In genomic region chrX:47574609-47575325, GRCh38 we compare ENCODE assay signal across 1 cellular context.
TF ChIP-seq lines count a peak whose summit lies in the region.

No MANE protein-coding gene starts in this region.

TF ChIP-seq in GM12878, 131 proteins besides CTCF, POLR2A, EP300 and RAD21:
- TF ChIP-seq CREB1 (IDR thresholded peaks at IDR 0.05; ENCODE audit: low read depth), result no peak
- TF ChIP-seq ESRRA (IDR thresholded peaks at IDR 0.05; ENCODE audit: low read length), result no peak
- TF ChIP-seq SREBF2 (IDR thresholded peaks at IDR 0.05; ENCODE audit: low read length), result no peak
- no peak for TF ChIP-seq IRF4 (IDR thresholded peaks at IDR 0.05; ENCODE audit: low read depth, low read length)
- no peak for TF ChIP-seq NRF1 (conservative IDR thresholded peaks at IDR 0.05; ENCODE audit: low read depth, low read length)
- TF ChIP-seq IKZF1 (conservative IDR thresholded peaks at IDR 0.05), result no peak
- no peak for TF ChIP-seq POU2F2 (IDR thresholded peaks at IDR 0.05; ENCODE audit: borderline replicate concordance, low read depth, low read length)
- no peak for TF ChIP-seq ZBTB33 (IDR thresholded peaks at IDR 0.05)
- TF ChIP-seq SMAD5 (IDR thresholded peaks at IDR 0.05; ENCODE audit: low read depth), result no peak
- TF ChIP-seq PKNOX1 (IDR thresholded peaks at IDR 0.05), result no peak
- TF ChIP-seq NFXL1 (IDR thresholded peaks at IDR 0.05; ENCODE audit: borderline replicate concordance), result no peak
- TF ChIP-seq POLR2AphosphoS5 (IDR thresholded peaks at IDR 0.05; ENCODE audit: low read length), result no peak
- TF ChIP-seq ZNF384 (IDR thresholded peaks at IDR 0.05; ENCODE audit: borderline replicate concordance, low read depth, low read length), result no peak
- no peak for TF ChIP-seq NBN (IDR thresholded peaks at IDR 0.05)
- TF ChIP-seq IRF3 (IDR thresholded peaks at IDR 0.05), result no peak
- no peak for TF ChIP-seq NFYA (IDR thresholded peaks at IDR 0.05; ENCODE audit: borderline replicate concordance, low read depth, low read length)
- TF ChIP-seq NKRF (conservative IDR thresholded peaks at IDR 0.05), result no peak
- no peak for TF ChIP-seq CEBPB (IDR thresholded peaks at IDR 0.05; ENCODE audit: borderline replicate concordance in 1 of 2, low read depth in 2 of 2, low read length in 2 of 2)
